8 cellular contexts compared by ENCODE assay signal in genomic region chr12:4320859-4321701, GRCh38. TPM values are rescaled to one million over a fixed set of nuclear protein-coding genes. Genes with fewer than 3 reads are reported as not detected.
DNase-seq lines count a peak whose midpoint lies in the region; ATAC-seq and TF ChIP-seq lines count a peak whose summit lies in the region.

Gene TIGAR (plus strand): TSS chr12:4321213. CDS start chr12:4321272, 59 bp downstream.

- H3K4me3 ChIP-seq in esophagus (ENCODE audit: low read depth in 1 of 2, low read length in 2 of 2) (peak within 1 kb of the TSS; percentile 82 to 93), mucosa of stomach (ENCODE audit: low read length) (peak within 1 kb of the TSS; percentile 94)

- peaks cover 41% of the 10 kb centered on the region for H3K4me1 Mint-ChIP-seq in activated T-cell treated with anti-CD3 and anti-CD28 coated beads, Interleukin-2, amount 50 U/mL, for 24 hours (ENCODE audit: low read depth)

- peak within 1 kb of the TSS; percentile 94 for H3K27ac Mint-ChIP-seq in activated T-cell treated with anti-CD3 and anti-CD28 coated beads, Interleukin-2, amount 50 U/mL, for 24 hours

- H3K27me3 ChIP-seq in esophagus (ENCODE audit: control insufficient read depth in 1 of 2, insufficient read depth in 2 of 2, low read length in 2 of 2): no peaks in the 10 kb centered on the region
- H3K27me3 ChIP-seq in mucosa of stomach (ENCODE audit: control insufficient read depth, insufficient read depth, low read length): no peaks in the 10 kb centered on the region

- no peaks in the 10 kb centered on the region for H3K36me3 ChIP-seq in esophagus (ENCODE audit: control insufficient read depth in 2 of 2, insufficient read depth in 2 of 2, low read length in 1 of 2)
- H3K36me3 ChIP-seq in mucosa of stomach (ENCODE audit: control insufficient read depth, insufficient read depth, low read length): no peaks in the 10 kb centered on the region

- H3K4me1 ChIP-seq in esophagus (ENCODE audit: control insufficient read depth in 2 of 2, insufficient read depth in 2 of 2, low read length in 1 of 2) (peaks cover 0 to 3% of the 10 kb centered on the region in 2 donors), mucosa of stomach (ENCODE audit: control insufficient read depth, insufficient read depth, low read length) (peaks cover 9% of the 10 kb centered on the region)

- peak; percentile 92 for ATAC-seq in GM21723 (IDR thresholded peaks at IDR 0.05; ENCODE audit: unreplicated experiment)

- peak within 1 kb of the TSS; percentile 82 for H3K9ac ChIP-seq in mucosa of stomach (ENCODE audit: low read length)

- H3K9me3 ChIP-seq in esophagus (ENCODE audit: control insufficient read depth in 2 of 2, insufficient read depth in 1 of 2, low read depth in 1 of 2, low read length in 1 of 2): no peaks in the 10 kb centered on the region
- H3K9me3 ChIP-seq in mucosa of stomach (ENCODE audit: control insufficient read depth, low read length): no peaks in the 10 kb centered on the region

- H3K27me3 Mint-ChIP-seq in activated T-cell treated with anti-CD3 and anti-CD28 coated beads, Interleukin-2, amount 50 U/mL, for 24 hours: no peaks in the 10 kb centered on the region

- H3K36me3 Mint-ChIP-seq in activated T-cell treated with anti-CD3 and anti-CD28 coated beads, Interleukin-2, amount 50 U/mL, for 24 hours (ENCODE audit: low read depth): peaks cover 25% of the 10 kb centered on the region

- in situ Hi-C loops in KBM-7 (cut with MboI; ENCODE audit: low pct_unique_long_range_greater_than_20kb, low sequenced_read_pairs): loop anchor here (25.0 kb wide), 1 partner anchor 691 kb away; no protein-coding TSS in a partner anchor

- H3K4me3 Mint-ChIP-seq in activated T-cell treated with anti-CD3 and anti-CD28 coated beads, Interleukin-2, amount 50 U/mL, for 24 hours: peak within 1 kb of the TSS; percentile 95

- WGBS in esophagus, 2 donors: 0% methylated on average over 53 to 76 of the region's 76 CpGs

- DNase-seq in DMS53 (lab: John Stamatoyannopoulos, UW) (peak; percentile 100), KBM-7 (peak; percentile 96)
- DNase-seq in activated T-cell treated with anti-CD3 and anti-CD28 coated beads, Interleukin-2, amount 50 U/mL, for 24 hours: peak; percentile 92
- DNase-seq in stimulated activated CD8-positive, alpha-beta memory T cell treated with anti-CD3 and anti-CD28 coated beads, Interleukin-4, amount 100 ng/mL, for 48 hours: peak; percentile 92

- H3K27ac ChIP-seq in esophagus (ENCODE audit: low read depth in 2 of 2, low read length in 1 of 2): peak within 1 kb of the TSS; percentile 81 to 94

- no peaks in the 10 kb centered on the region for H3K9me3 Mint-ChIP-seq in activated T-cell treated with anti-CD3 and anti-CD28 coated beads, Interleukin-2, amount 50 U/mL, for 24 hours

TF ChIP-seq in PFSK-1, 5 proteins besides CTCF, POLR2A, EP300 and RAD21:
- TF ChIP-seq SIN3A (IDR thresholded peaks at IDR 0.05; ENCODE audit: borderline replicate concordance, insufficient read depth, low read length) (peak; percentile 79; the same call in 1 of the 2 replicates), POLR2AphosphoS5 (IDR thresholded peaks at IDR 0.05; ENCODE audit: low read depth, low read length) (peak; percentile 81), FOXP2 (optimal IDR thresholded peaks at IDR 0.05; ENCODE audit: borderline replicate concordance, extremely low read depth, extremely low read length, insufficient read depth) (peak; percentile 96), TAF1 (IDR thresholded peaks at IDR 0.05; ENCODE audit: borderline replicate concordance, insufficient read depth, low read length) (peak; percentile 84; the same call in 1 of the 2 replicates), REST (IDR thresholded peaks at IDR 0.05; ENCODE audit: insufficient read depth in 1 of 2, low read depth in 2 of 2, low read length in 2 of 2) (peak in 1 of 2 experiments; percentile 32; a peak in 2 of 4 replicates)

RNA-seq across cellular contexts. Expression of gene TIGAR, which starts in this region (rescaled TPM):
- polyA plus RNA-seq in PFSK-1 (2012; ENCODE audit: insufficient read length, low read depth): 5.7 TPM
- polyA plus RNA-seq in esophagus: 1 to 10 TPM; 2.4 to 5.3 TPM

Comparison
In these comparisons a context has a peak if more than half of its experiments do, and no peak if none do; other contexts are left out.
1. Peak in every context shown above with its lines: DNase-seq, ATAC-seq, H3K4me3 ChIP-seq and H3K27ac ChIP-seq.